ENCODE assay signal across 9 cellular contexts in genomic region chr15:67884009-67884408, GRCh38. TPM values are rescaled to one million over a fixed set of nuclear protein-coding genes. Genes with fewer than 3 reads are reported as not detected.
DNase-seq lines count a peak whose midpoint lies in the region; ATAC-seq, FAIRE-seq and TF ChIP-seq lines count a peak whose summit lies in the region.
"Had no signal": no experiment of that assay in that cellular context is flagged by ENCODE, and none has a peak within 500 bp of the region (broad histone marks: within the 10 kb centered on the region; RNA-seq: fewer than 3 reads in every experiment).

No MANE protein-coding gene starts in this region.

- H3K36me3 ChIP-seq in stomach: no peaks in the 10 kb centered on the region

- peak overlapping the region in 3 of 4 donors; percentile 46 to 65 (median 54) for H3K4me3 ChIP-seq in stomach

- no peak for DNase-seq in T-helper 2 cell treated with Interferon-gamma antibody and Interleukin-4, amounts not matched to agents 5 μg/mL and 100 μg/mL, for 36 hours (ENCODE audit: low spot score)
- DNase-seq in T-helper 2 cell (no peak), immature natural killer cell (no peak), stomach (no peak), mucosa of gallbladder (ENCODE audit: low spot score) (no peak), GM19239 (ENCODE audit: insufficient read length, low spot score) (no peak), GM13977 (ENCODE audit: low spot score) (no peak)
- DNase-seq in activated CD8-positive, alpha-beta T cell treated with anti-CD3 and anti-CD28 coated beads, Interleukin-2, amount 10 ng/mL, durations not matched to agents 7 days and 5 days: no peak

- no peak overlapping the region for H3K27ac Mint-ChIP-seq in T-helper 2 cell treated with Interferon-gamma antibody and Interleukin-4, amounts not matched to agents 5 μg/mL and 100 μg/mL, for 36 hours
- no peak overlapping the region for H3K27ac Mint-ChIP-seq in activated CD8-positive, alpha-beta T cell treated with anti-CD3 and anti-CD28 coated beads, Interleukin-2, amount 10 ng/mL, durations not matched to agents 7 days and 5 days
- peak overlapping the region in 1 of 6 donors; percentile 34 for H3K27ac Mint-ChIP-seq in immature natural killer cell

- H3K27me3 Mint-ChIP-seq in T-helper 2 cell treated with Interferon-gamma antibody and Interleukin-4, amounts not matched to agents 5 μg/mL and 100 μg/mL, for 36 hours (ENCODE audit: low read depth): peaks cover 25% of the 10 kb centered on the region
- H3K27me3 Mint-ChIP-seq in activated CD8-positive, alpha-beta T cell treated with anti-CD3 and anti-CD28 coated beads, Interleukin-2, amount 10 ng/mL, durations not matched to agents 7 days and 5 days (ENCODE audit: low read depth): peaks cover 22% of the 10 kb centered on the region
- peaks cover 5 to 9% (median 6%) of the 10 kb centered on the region in 3 donors for H3K27me3 Mint-ChIP-seq in immature natural killer cell (ENCODE audit: low read depth in 3 of 3)

- no peaks in the 10 kb centered on the region for H3K9me3 Mint-ChIP-seq in T-helper 2 cell treated with Interferon-gamma antibody and Interleukin-4, amounts not matched to agents 5 μg/mL and 100 μg/mL, for 36 hours
- H3K9me3 Mint-ChIP-seq in activated CD8-positive, alpha-beta T cell treated with anti-CD3 and anti-CD28 coated beads, Interleukin-2, amount 10 ng/mL, durations not matched to agents 7 days and 5 days (ENCODE audit: insufficient read depth): no peaks in the 10 kb centered on the region
- no peaks in the 10 kb centered on the region for H3K9me3 Mint-ChIP-seq in immature natural killer cell

- in situ Hi-C loops in GM13977 (cut with MboI; ENCODE audit: low pct_unique_long_range_greater_than_20kb, low sequenced_read_pairs, unreplicated experiment): no loop called here

- peaks cover 14% of the 10 kb centered on the region for H3K4me1 Mint-ChIP-seq in T-helper 2 cell treated with Interferon-gamma antibody and Interleukin-4, amounts not matched to agents 5 μg/mL and 100 μg/mL, for 36 hours (ENCODE audit: low read depth)
- peaks cover 21% of the 10 kb centered on the region for H3K4me1 Mint-ChIP-seq in activated CD8-positive, alpha-beta T cell treated with anti-CD3 and anti-CD28 coated beads, Interleukin-2, amount 10 ng/mL, durations not matched to agents 7 days and 5 days (ENCODE audit: low read depth)
- peaks cover 7 to 16% of the 10 kb centered on the region in 2 donors for H3K4me1 Mint-ChIP-seq in immature natural killer cell

- H3K4me3 Mint-ChIP-seq in T-helper 2 cell treated with Interferon-gamma antibody and Interleukin-4, amounts not matched to agents 5 μg/mL and 100 μg/mL, for 36 hours: peak overlapping the region; percentile 37
- peak overlapping the region; percentile 66 for H3K4me3 Mint-ChIP-seq in activated CD8-positive, alpha-beta T cell treated with anti-CD3 and anti-CD28 coated beads, Interleukin-2, amount 10 ng/mL, durations not matched to agents 7 days and 5 days
- H3K4me3 Mint-ChIP-seq in immature natural killer cell: peak overlapping the region; percentile 12 to 74 (median 58)

- FAIRE-seq in GM19239 (lab: Jason Lieb, UNC): no peak
- FAIRE-seq: A204.1 had no signal

- ATAC-seq in activated CD8-positive, alpha-beta T cell treated with anti-CD3 and anti-CD28 coated beads, Interleukin-2, amount 10 ng/mL, durations not matched to agents 7 days and 5 days: no peak

- 63 to 68% (median 68%) methylated on average over 6 of the region's 6 CpGs for WGBS in stomach, 5 donors

- peaks cover 7 to 47% (median 27%) of the 10 kb centered on the region in 4 donors for H3K4me1 ChIP-seq in stomach

- TF ChIP-seq EP300 in stomach (IDR thresholded peaks at IDR 0.05): no peak

- H3K36me3 Mint-ChIP-seq in T-helper 2 cell treated with Interferon-gamma antibody and Interleukin-4, amounts not matched to agents 5 μg/mL and 100 μg/mL, for 36 hours (ENCODE audit: low read depth): no peaks in the 10 kb centered on the region
- H3K36me3 Mint-ChIP-seq in activated CD8-positive, alpha-beta T cell treated with anti-CD3 and anti-CD28 coated beads, Interleukin-2, amount 10 ng/mL, durations not matched to agents 7 days and 5 days (ENCODE audit: low read depth): no peaks in the 10 kb centered on the region
- H3K36me3 Mint-ChIP-seq in immature natural killer cell: no peaks in the 10 kb centered on the region

- H3K27ac ChIP-seq in stomach: peak overlapping the region; percentile 74 to 88 (median 86)

- POLR2A ChIA-PET in activated CD8-positive, alpha-beta T cell treated with anti-CD3 and anti-CD28 coated beads, Interleukin-2, amount 10 ng/mL, durations not matched to agents 7 days and 5 days (lab: Charles Lee): no interaction called here

- H3K9me3 ChIP-seq in stomach: no peaks in the 10 kb centered on the region

- H3K27me3 ChIP-seq in stomach: no peaks in the 10 kb centered on the region

- TF ChIP-seq CTCF in stomach (IDR thresholded peaks at IDR 0.05) (no peak), GM13977 (IDR thresholded peaks at IDR 0.05; ENCODE audit: extremely low read depth, insufficient read depth, missing control alignments) (no peak)

- intact Hi-C loops in stomach (cut with DNase I; ENCODE audit: low total_unique reads): no loop called here

- CTCF ChIA-PET in activated CD8-positive, alpha-beta T cell treated with anti-CD3 and anti-CD28 coated beads, Interleukin-2, amount 10 ng/mL, durations not matched to agents 7 days and 5 days (lab: Charles Lee): no interaction called here

- TF ChIP-seq POLR2A in stomach (IDR thresholded peaks at IDR 0.05): no peak

RNA-seq across cellular contexts. Expression of gene RNU6-1, which starts 44.2 kb away (rescaled TPM):
- total RNA-seq in activated CD8-positive, alpha-beta T cell treated with anti-CD3 and anti-CD28 coated beads, Interleukin-2, amount 10 ng/mL, durations not matched to agents 7 days and 5 days: not detected
- not detected for polyA plus RNA-seq in immature natural killer cell
- total RNA-seq in stomach: not detected
- not detected for polyA plus RNA-seq in stomach
- not detected for total RNA-seq in mucosa of gallbladder

RNA-seq across cellular contexts. Expression of gene SKOR1, which starts 58.7 kb away (rescaled TPM):
- under 1 TPM; 0.21 to 0.32 TPM for total RNA-seq in activated CD8-positive, alpha-beta T cell treated with anti-CD3 and anti-CD28 coated beads, Interleukin-2, amount 10 ng/mL, durations not matched to agents 7 days and 5 days
- polyA plus RNA-seq in immature natural killer cell: under 1 TPM in 1 of 3 donors, not detected in 2; 0.08 TPM
- 1 to 10 TPM in 2 of 5 donors, under 1 TPM in 2, not detected in 1; 0.14 to 5.8 (median 2.9) TPM for total RNA-seq in stomach
- polyA plus RNA-seq in stomach: under 1 TPM in 2 of 3 donors, not detected in 1; 0.20 to 0.46 TPM
- 0.43 TPM for total RNA-seq in mucosa of gallbladder
